In genomic region chr2:87494845-87495244, GRCh38 we compare ENCODE assay signal across 8 cellular contexts.
A peak's percentile ranks its signal among the peaks of the same experiment; 100 is the strongest.
DNase-seq lines count a peak whose midpoint lies in the region; ATAC-seq and TF ChIP-seq lines count a peak whose summit lies in the region.
"Not testable (repeated sequence)": the region's sequence is repeated elsewhere in the genome, so short reads cannot be mapped to it uniquely, and the experiment has no call there.

No MANE protein-coding gene starts in this region.

- intact Hi-C loops in MCF 10A (cut with micrococcal nuclease) = not testable (repeated sequence)

- peak overlapping the region; percentile 76 to 97 (median 86) for H3K27ac Mint-ChIP-seq in CD4-positive, CD25-positive, alpha-beta regulatory T cell
- H3K27ac Mint-ChIP-seq in T-helper 2 cell treated with Interferon-gamma antibody and Interleukin-4, amounts not matched to agents 5 μg/mL and 100 μg/mL, for 36 hours = peak overlapping the region; percentile 26
- peak overlapping the region; percentile 92 for H3K27ac Mint-ChIP-seq in activated T-cell treated with anti-CD3 and anti-CD28 coated beads, Interleukin-2, amount 50 U/mL, for 72 hours
- peak overlapping the region; percentile 82 for H3K27ac Mint-ChIP-seq in MCF 10A (ENCODE audit: low read depth, unreplicated experiment)
- peak overlapping the region; percentile 10 to 66 for H3K27ac Mint-ChIP-seq in natural killer cell treated with Interleukin-12 subunit alpha and Interleukin-12 subunit beta and Interleukin-15 and Interleukin-18, amount 100 ng/mL, for 72 hours
- H3K27ac Mint-ChIP-seq in stimulated activated naive B cell treated with anti-CD40 and anti-IgM and Interleukin-4, amounts not matched to agents 10 μg/mL and 1 μg/mL and 100 μg/mL, for 72 hours = peak overlapping the region; percentile 37

- CTCF ChIA-PET in MCF 10A (lab: Yijun Ruan, JAX) = not testable (repeated sequence)

- not testable (repeated sequence) for H3K4me3 ChIP-seq in CD4-positive, CD25-positive, alpha-beta regulatory T cell (ENCODE audit: low read depth, low read length); HUES48 (ENCODE audit: low read depth, low read length); fibroblast of mammary gland (ENCODE audit: control insufficient read depth, low read depth, low read length)

- H3K27me3 Mint-ChIP-seq in CD4-positive, CD25-positive, alpha-beta regulatory T cell; T-helper 2 cell treated with Interferon-gamma antibody and Interleukin-4, amounts not matched to agents 5 μg/mL and 100 μg/mL, for 36 hours (ENCODE audit: low read depth); activated T-cell treated with anti-CD3 and anti-CD28 coated beads, Interleukin-2, amount 50 U/mL, for 72 hours (ENCODE audit: low read depth); MCF 10A (ENCODE audit: insufficient read depth, unreplicated experiment); natural killer cell treated with Interleukin-12 subunit alpha and Interleukin-12 subunit beta and Interleukin-15 and Interleukin-18, amount 100 ng/mL, for 72 hours; stimulated activated naive B cell treated with anti-CD40 and anti-IgM and Interleukin-4, amounts not matched to agents 10 μg/mL and 1 μg/mL and 100 μg/mL, for 72 hours: not testable (repeated sequence)

- H3K4me3 Mint-ChIP-seq in CD4-positive, CD25-positive, alpha-beta regulatory T cell = peak overlapping the region in 1 of 4 donors; percentile 13
- H3K4me3 Mint-ChIP-seq in T-helper 2 cell treated with Interferon-gamma antibody and Interleukin-4, amounts not matched to agents 5 μg/mL and 100 μg/mL, for 36 hours; MCF 10A (ENCODE audit: unreplicated experiment); natural killer cell treated with Interleukin-12 subunit alpha and Interleukin-12 subunit beta and Interleukin-15 and Interleukin-18, amount 100 ng/mL, for 72 hours; stimulated activated naive B cell treated with anti-CD40 and anti-IgM and Interleukin-4, amounts not matched to agents 10 μg/mL and 1 μg/mL and 100 μg/mL, for 72 hours: not testable (repeated sequence)
- H3K4me3 Mint-ChIP-seq in activated T-cell treated with anti-CD3 and anti-CD28 coated beads, Interleukin-2, amount 50 U/mL, for 72 hours = peak overlapping the region in 1 of 2 donors; percentile 69

- not testable (repeated sequence) for H3K9me3 ChIP-seq in CD4-positive, CD25-positive, alpha-beta regulatory T cell (ENCODE audit: control insufficient read depth in 2 of 2, low read length in 2 of 2); HUES48 (ENCODE audit: control insufficient read depth, insufficient read depth, low read length)

- H3K4me1 ChIP-seq in CD4-positive, CD25-positive, alpha-beta regulatory T cell (ENCODE audit: control insufficient read depth, insufficient read depth, low read length, poor library complexity, severe bottlenecking) = not testable (repeated sequence)
- peaks cover 11% of the 10 kb centered on the region for H3K4me1 ChIP-seq in HUES48 (ENCODE audit: control insufficient read depth, insufficient read depth, low read length)

- not testable (repeated sequence) for H3K9ac ChIP-seq in HUES48 (ENCODE audit: low read depth, low read length)

- POLR2A ChIA-PET in MCF 10A (lab: Yijun Ruan, JAX) = not testable (repeated sequence)

- not testable (repeated sequence) for H3K36me3 Mint-ChIP-seq in CD4-positive, CD25-positive, alpha-beta regulatory T cell; activated T-cell treated with anti-CD3 and anti-CD28 coated beads, Interleukin-2, amount 50 U/mL, for 72 hours (ENCODE audit: insufficient read depth in 2 of 2); MCF 10A (ENCODE audit: insufficient read depth, unreplicated experiment); natural killer cell treated with Interleukin-12 subunit alpha and Interleukin-12 subunit beta and Interleukin-15 and Interleukin-18, amount 100 ng/mL, for 72 hours; stimulated activated naive B cell treated with anti-CD40 and anti-IgM and Interleukin-4, amounts not matched to agents 10 μg/mL and 1 μg/mL and 100 μg/mL, for 72 hours
- H3K36me3 Mint-ChIP-seq in T-helper 2 cell treated with Interferon-gamma antibody and Interleukin-4, amounts not matched to agents 5 μg/mL and 100 μg/mL, for 36 hours (ENCODE audit: low read depth) = peaks cover 12% of the 10 kb centered on the region

- H3K27ac ChIP-seq in CD4-positive, CD25-positive, alpha-beta regulatory T cell (ENCODE audit: insufficient read depth, low read length, poor library complexity, severe bottlenecking) = peak overlapping the region; percentile 25
- H3K27ac ChIP-seq in HUES48 (ENCODE audit: low read depth, low read length) = peak overlapping the region; percentile 78

- not testable (repeated sequence) for H3K36me3 ChIP-seq in CD4-positive, CD25-positive, alpha-beta regulatory T cell (ENCODE audit: control insufficient read depth, insufficient read depth, low read length); HUES48 (ENCODE audit: control insufficient read depth, insufficient read depth, low read length)

- not testable (repeated sequence) for H3K27me3 ChIP-seq in CD4-positive, CD25-positive, alpha-beta regulatory T cell (ENCODE audit: control insufficient read depth, insufficient read depth, low read length); HUES48 (ENCODE audit: control insufficient read depth, insufficient read depth, low read length)

- ATAC-seq in CD4-positive, CD25-positive, alpha-beta regulatory T cell (ENCODE audit: low read depth in 2 of 2); activated T-cell treated with anti-CD3 and anti-CD28 coated beads, Interleukin-2, amount 50 U/mL, for 72 hours (replicated peaks in 1 of 2); natural killer cell treated with Interleukin-12 subunit alpha and Interleukin-12 subunit beta and Interleukin-15 and Interleukin-18, amount 100 ng/mL, for 72 hours; stimulated activated naive B cell treated with anti-CD40 and anti-IgM and Interleukin-4, amounts not matched to agents 10 μg/mL and 1 μg/mL and 100 μg/mL, for 72 hours (replicated peaks): not testable (repeated sequence)

- peaks cover 3 to 21% (median 10%) of the 10 kb centered on the region in 4 donors for H3K4me1 Mint-ChIP-seq in CD4-positive, CD25-positive, alpha-beta regulatory T cell
- peaks cover 11% of the 10 kb centered on the region for H3K4me1 Mint-ChIP-seq in T-helper 2 cell treated with Interferon-gamma antibody and Interleukin-4, amounts not matched to agents 5 μg/mL and 100 μg/mL, for 36 hours (ENCODE audit: low read depth)
- peaks cover 12% of the 10 kb centered on the region for H3K4me1 Mint-ChIP-seq in activated T-cell treated with anti-CD3 and anti-CD28 coated beads, Interleukin-2, amount 50 U/mL, for 72 hours (ENCODE audit: low read depth)
- H3K4me1 Mint-ChIP-seq in MCF 10A (ENCODE audit: insufficient read depth, unreplicated experiment); natural killer cell treated with Interleukin-12 subunit alpha and Interleukin-12 subunit beta and Interleukin-15 and Interleukin-18, amount 100 ng/mL, for 72 hours (ENCODE audit: low read depth in 2 of 2): not testable (repeated sequence)
- H3K4me1 Mint-ChIP-seq in stimulated activated naive B cell treated with anti-CD40 and anti-IgM and Interleukin-4, amounts not matched to agents 10 μg/mL and 1 μg/mL and 100 μg/mL, for 72 hours = peaks cover 7 to 11% of the 10 kb centered on the region in 2 donors

- DNase-seq in CD4-positive, CD25-positive, alpha-beta regulatory T cell; T-helper 2 cell treated with Interferon-gamma antibody and Interleukin-4, amounts not matched to agents 5 μg/mL and 100 μg/mL, for 36 hours (ENCODE audit: low spot score); activated T-cell treated with anti-CD3 and anti-CD28 coated beads, Interleukin-2, amount 50 U/mL, for 72 hours; MCF 10A (ENCODE audit: unreplicated experiment); natural killer cell treated with Interleukin-12 subunit alpha and Interleukin-12 subunit beta and Interleukin-15 and Interleukin-18, amount 100 ng/mL, for 72 hours (ENCODE audit: low spot score); stimulated activated naive B cell treated with anti-CD40 and anti-IgM and Interleukin-4, amounts not matched to agents 10 μg/mL and 1 μg/mL and 100 μg/mL, for 72 hours: not testable (repeated sequence)
- peak; percentile 14 for DNase-seq in fibroblast of mammary gland (ENCODE audit: low read depth)

- TF ChIP-seq CTCF in MCF 10A (IDR thresholded peaks at IDR 0.05; ENCODE audit: unreplicated experiment); fibroblast of mammary gland (conservative IDR thresholded peaks at IDR 0.05; ENCODE audit: control insufficient read depth, insufficient read depth, low read depth, low read length): not testable (repeated sequence)

- BruUV-seq in MCF 10A (replicated peaks; lab: Mats Ljungman, UMichigan) = not testable (repeated sequence)

- H3K9me3 Mint-ChIP-seq in CD4-positive, CD25-positive, alpha-beta regulatory T cell; T-helper 2 cell treated with Interferon-gamma antibody and Interleukin-4, amounts not matched to agents 5 μg/mL and 100 μg/mL, for 36 hours; activated T-cell treated with anti-CD3 and anti-CD28 coated beads, Interleukin-2, amount 50 U/mL, for 72 hours; MCF 10A (ENCODE audit: unreplicated experiment); natural killer cell treated with Interleukin-12 subunit alpha and Interleukin-12 subunit beta and Interleukin-15 and Interleukin-18, amount 100 ng/mL, for 72 hours; stimulated activated naive B cell treated with anti-CD40 and anti-IgM and Interleukin-4, amounts not matched to agents 10 μg/mL and 1 μg/mL and 100 μg/mL, for 72 hours: not testable (repeated sequence)

Comparison
In these comparisons a context has a peak if more than half of its experiments do, and no peak if none do; other contexts are left out.
1. H3K27ac Mint-ChIP-seq: peak in every context shown above with its lines; median percentile 92 in activated T-cell treated with anti-CD3 and anti-CD28 coated beads, Interleukin-2, amount 50 U/mL, for 72 hours; 86 in CD4-positive, CD25-positive, alpha-beta regulatory T cell; 82 in MCF 10A; 38 in natural killer cell treated with Interleukin-12 subunit alpha and Interleukin-12 subunit beta and Interleukin-15 and Interleukin-18, amount 100 ng/mL, for 72 hours; 37 in stimulated activated naive B cell treated with anti-CD40 and anti-IgM and Interleukin-4, amounts not matched to agents 10 μg/mL and 1 μg/mL and 100 μg/mL, for 72 hours; 26 in T-helper 2 cell treated with Interferon-gamma antibody and Interleukin-4, amounts not matched to agents 5 μg/mL and 100 μg/mL, for 36 hours.